14 cellular contexts compared by ENCODE assay signal in genomic region chr11:117580866-117581265, GRCh38.
A peak's percentile ranks its signal among the peaks of the same experiment; 100 is the strongest.
DNase-seq lines count a peak whose midpoint lies in the region; ATAC-seq, FAIRE-seq and TF ChIP-seq lines count a peak whose summit lies in the region.
"Had no signal": no experiment of that assay in that cellular context is flagged by ENCODE, and none has a peak within 500 bp of the region (broad histone marks: within the 10 kb centered on the region; RNA-seq: fewer than 3 reads in every experiment).

No MANE protein-coding gene starts in this region.

- peaks cover 27% of the 10 kb centered on the region for H3K27me3 Mint-ChIP-seq in CD4-positive, alpha-beta T cell

- intact Hi-C loops in cardiac septum (cut with DNase I) (no loop called here), heart left ventricle (cut with DNase I) (no loop called here), kidney (cut with DNase I) (no loop called here)
- intact Hi-C loops in CD4-positive, alpha-beta T cell (cut with DNase I, micrococcal nuclease): no loop called here

- H3K9ac ChIP-seq in kidney (ENCODE audit: low read length in 2 of 2): no peak overlapping the region

- DNase-seq in DMS79 treated with DMSO at 0.1 percent for 48 hours (lab: John Stamatoyannopoulos, UW) (peak; percentile 25), DMS79 (lab: John Stamatoyannopoulos, UW) (no peak), cardiac septum (ENCODE audit: low spot score) (peak; percentile 63), heart left ventricle (no peak), kidney (peak; percentile 3), Kasumi-1 (lab: John Stamatoyannopoulos, UW) (no peak)
- no peak for DNase-seq in CD4-positive, alpha-beta T cell
- DNase-seq: CD8-positive, alpha-beta memory T cell had no signal

- no peaks in the 10 kb centered on the region for H3K9me3 ChIP-seq in heart left ventricle
- H3K9me3 ChIP-seq in kidney (ENCODE audit: control insufficient read depth in 1 of 2, low read length in 2 of 2): no peaks in the 10 kb centered on the region
- H3K9me3 ChIP-seq in CD4-positive, alpha-beta T cell (ENCODE audit: control insufficient read depth, low read length): no peaks in the 10 kb centered on the region
- H3K9me3 ChIP-seq: Caco-2 had no signal

- no peak for FAIRE-seq in kidney (lab: Jason Lieb, UNC)
- FAIRE-seq: HepG2, HTR-8/SVneo had no signal

- no peak overlapping the region for H3K27ac ChIP-seq in heart left ventricle
- H3K27ac ChIP-seq in kidney (ENCODE audit: low read depth in 2 of 2, low read length in 2 of 2): no peak overlapping the region
- no peak overlapping the region for H3K27ac ChIP-seq in CD4-positive, alpha-beta T cell (ENCODE audit: low read depth, low read length)
- H3K27ac ChIP-seq: 22Rv1 had no signal

- no peaks in the 10 kb centered on the region for H3K36me3 ChIP-seq in heart left ventricle
- no peaks in the 10 kb centered on the region for H3K36me3 ChIP-seq in kidney (ENCODE audit: control insufficient read depth in 1 of 2, insufficient read depth in 2 of 2, low read length in 2 of 2)

- 75 to 84% (median 82%) methylated on average over 6 of the region's 6 CpGs for WGBS in heart left ventricle, 4 donors

- POLR2A ChIA-PET in CD4-positive, alpha-beta T cell (lab: Charles Lee): no interaction called here

- H3K4me1 ChIP-seq in heart left ventricle (no peaks in the 10 kb centered on the region), kidney (ENCODE audit: control insufficient read depth in 1 of 2, insufficient read depth in 1 of 2, low read depth in 1 of 2, low read length in 2 of 2) (no peaks in the 10 kb centered on the region)
- H3K4me1 ChIP-seq: Caco-2 had no signal

- no peak for ATAC-seq in heart left ventricle
- no peak for ATAC-seq in CD4-positive, alpha-beta T cell (ENCODE audit: poor library complexity)
- ATAC-seq: HCT116, HepG2 had no signal

- CTCF ChIA-PET in CD4-positive, alpha-beta T cell (lab: Charles Lee): interaction anchor here (0.5 kb wide), 1 partner anchor 216 kb away, joined by 3 read pairs; no protein-coding TSS in a partner anchor

- H3K4me3 Mint-ChIP-seq in CD4-positive, alpha-beta T cell: no peak overlapping the region
- H3K4me3 Mint-ChIP-seq: CD14-positive monocyte; CD8-positive, alpha-beta memory T cell had no signal

- H3K4me3 ChIP-seq in heart left ventricle (no peak overlapping the region), kidney (ENCODE audit: low read length in 2 of 2) (no peak overlapping the region)

- no peaks in the 10 kb centered on the region for H3K36me3 Mint-ChIP-seq in CD4-positive, alpha-beta T cell (ENCODE audit: low read depth)
- H3K36me3 Mint-ChIP-seq: CD14-positive monocyte; CD8-positive, alpha-beta memory T cell had no signal

- TF ChIP-seq POLR2A in heart left ventricle (IDR thresholded peaks at IDR 0.05): no peak

- no peak overlapping the region for H3K27ac Mint-ChIP-seq in CD4-positive, alpha-beta T cell
- H3K27ac Mint-ChIP-seq: CD14-positive monocyte; CD8-positive, alpha-beta memory T cell had no signal

- H3K4me1 Mint-ChIP-seq in CD4-positive, alpha-beta T cell (ENCODE audit: low read depth): no peaks in the 10 kb centered on the region
- H3K4me1 Mint-ChIP-seq: CD14-positive monocyte; CD8-positive, alpha-beta memory T cell had no signal

- TF ChIP-seq CTCF in heart left ventricle (IDR thresholded peaks at IDR 0.05): no peak
- TF ChIP-seq CTCF in kidney (IDR thresholded peaks at IDR 0.05; ENCODE audit: borderline replicate concordance, extremely low read depth, insufficient read depth): no peak
- TF ChIP-seq CTCF in CD4-positive, alpha-beta T cell (IDR thresholded peaks at IDR 0.05): no peak

- H3K9me3 Mint-ChIP-seq in CD4-positive, alpha-beta T cell: no peaks in the 10 kb centered on the region
- H3K9me3 Mint-ChIP-seq: CD8-positive, alpha-beta memory T cell had no signal

- H3K27me3 ChIP-seq in heart left ventricle: no peaks in the 10 kb centered on the region
- H3K27me3 ChIP-seq in CD4-positive, alpha-beta T cell (ENCODE audit: control insufficient read depth, insufficient read depth, low read length): no peaks in the 10 kb centered on the region

Comparison
In these comparisons a context has a peak if more than half of its experiments do, and no peak if none do; other contexts are left out.
1. DNase-seq: peak in DMS79 treated with DMSO at 0.1 percent for 48 hours (single experiment), cardiac septum (single experiment) and kidney (single experiment); none in DMS79 (single experiment), heart left ventricle (0 of 5), Kasumi-1 (0 of 2) and CD4-positive, alpha-beta T cell (0 of 10).